8 cellular contexts compared by ENCODE assay signal in the genomic region with DNA sequence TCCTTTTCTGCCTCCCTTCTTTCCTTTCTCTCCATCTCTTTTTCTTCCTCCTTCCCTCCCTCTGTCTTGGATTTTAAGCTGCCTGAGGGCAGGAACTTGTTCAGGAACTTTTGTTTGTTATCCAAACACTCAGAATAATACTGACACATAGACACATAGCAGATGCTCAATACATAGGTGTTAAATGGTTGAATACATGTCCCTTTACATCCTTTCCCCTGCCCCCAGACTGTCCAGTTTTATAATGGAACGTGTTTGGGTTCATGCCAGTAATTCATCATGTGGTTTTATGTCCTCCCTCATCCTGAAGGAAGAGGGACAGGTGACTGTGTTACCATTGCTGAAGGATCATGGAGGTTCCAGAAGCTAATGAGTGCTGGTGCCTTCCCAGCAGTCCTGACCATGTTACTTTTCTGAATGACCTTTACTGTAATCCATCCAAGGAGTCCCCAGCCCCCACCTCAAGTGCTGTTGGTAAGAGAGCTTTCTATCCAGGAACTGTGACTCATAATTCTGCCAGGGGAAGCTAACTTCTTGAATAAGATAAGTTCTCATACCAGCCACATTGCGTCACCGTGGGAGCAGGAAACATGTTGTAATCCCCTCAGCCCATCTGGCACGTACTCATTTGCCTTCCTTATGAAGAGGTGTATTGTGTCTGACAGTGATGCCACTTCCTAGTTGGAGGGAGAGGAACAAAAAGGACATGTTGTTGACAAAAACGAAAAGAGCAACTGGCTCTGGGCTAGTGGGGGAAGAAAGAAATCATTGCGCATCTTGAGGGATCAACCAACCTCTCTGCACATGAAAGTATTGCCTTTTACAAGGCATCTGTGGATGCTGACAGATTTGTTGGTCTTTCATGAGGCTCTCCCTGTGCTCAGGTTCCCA. TPM values are rescaled to one million over a fixed set of nuclear protein-coding genes. Genes with fewer than 3 reads are reported as not detected.
DNase-seq lines count a peak whose midpoint lies in the region; ATAC-seq and TF ChIP-seq lines count a peak whose summit lies in the region.

No MANE protein-coding gene starts in this region.

- peak overlapping the region; percentile 41 for H3K4me3 Mint-ChIP-seq in activated CD4-positive, alpha-beta T cell treated with anti-CD3 and anti-CD28 coated beads, Interleukin-2, amount 10 ng/mL, durations not matched to agents 24 days and 14 days
- H3K4me3 Mint-ChIP-seq in naive thymus-derived CD4-positive, alpha-beta T cell: peak overlapping the region in 1 of 10 donors; percentile 65

- TF ChIP-seq POLR2A in esophagus muscularis mucosa (IDR thresholded peaks at IDR 0.05; ENCODE audit: low read depth): no peak
- TF ChIP-seq POLR2A in GM18505 (IDR thresholded peaks at IDR 0.05; ENCODE audit: borderline replicate concordance, extremely low read depth, insufficient read depth, insufficient read length): no peak

- no peaks in the 10 kb centered on the region for H3K27me3 ChIP-seq in Loucy (ENCODE audit: insufficient read depth, low read length, poor library complexity, severe bottlenecking)
- H3K27me3 ChIP-seq in esophagus muscularis mucosa: no peaks in the 10 kb centered on the region
- H3K27me3 ChIP-seq in naive thymus-derived CD4-positive, alpha-beta T cell (ENCODE audit: control insufficient read depth in 2 of 2, insufficient read depth in 2 of 2, low read length in 2 of 2): no peaks in the 10 kb centered on the region
- no peaks in the 10 kb centered on the region for H3K27me3 ChIP-seq in thymus (ENCODE audit: control insufficient read depth, insufficient read depth)

- no peak overlapping the region for H3K9ac ChIP-seq in Loucy (ENCODE audit: low read depth, low read length, poor library complexity, severe bottlenecking)

- TF ChIP-seq CTCF in Loucy (conservative IDR thresholded peaks at IDR 0.05; ENCODE audit: low read length): no peak
- no peak for TF ChIP-seq CTCF in esophagus muscularis mucosa (IDR thresholded peaks at IDR 0.05)

- H3K27me3 Mint-ChIP-seq in activated CD4-positive, alpha-beta T cell treated with anti-CD3 and anti-CD28 coated beads, Interleukin-2, amount 10 ng/mL, durations not matched to agents 24 days and 14 days: no peaks in the 10 kb centered on the region
- no peaks in the 10 kb centered on the region for H3K27me3 Mint-ChIP-seq in naive thymus-derived CD4-positive, alpha-beta T cell

- H3K4me2 ChIP-seq in Loucy (ENCODE audit: low read depth, low read length, poor library complexity, severe bottlenecking): peak overlapping the region; percentile 49

- no peaks in the 10 kb centered on the region for H3F3A ChIP-seq in Loucy (ENCODE audit: low read depth)

- H2AFZ ChIP-seq in Loucy (ENCODE audit: low read length): peak overlapping the region; percentile 69

- TF ChIP-seq EP300 in esophagus muscularis mucosa (IDR thresholded peaks at IDR 0.05): no peak

- H3K4me1 ChIP-seq in Loucy (ENCODE audit: insufficient read depth, low read length, poor library complexity, severe bottlenecking) (peaks cover 6% of the 10 kb centered on the region), esophagus muscularis mucosa (peaks cover 0 to 6% (median 0%) of the 10 kb centered on the region in 4 donors), thymus (ENCODE audit: control insufficient read depth, insufficient read depth, low read length) (no peaks in the 10 kb centered on the region)
- no peaks in the 10 kb centered on the region for H3K4me1 ChIP-seq in naive thymus-derived CD4-positive, alpha-beta T cell (ENCODE audit: control insufficient read depth in 2 of 2, insufficient read depth in 2 of 2, low read length in 2 of 2)

- H3K9me3 ChIP-seq in Loucy (ENCODE audit: insufficient read depth, low read depth, low read length) (no peaks in the 10 kb centered on the region), esophagus muscularis mucosa (no peaks in the 10 kb centered on the region), thymus (ENCODE audit: control insufficient read depth) (no peaks in the 10 kb centered on the region)
- no peaks in the 10 kb centered on the region for H3K9me3 ChIP-seq in naive thymus-derived CD4-positive, alpha-beta T cell (ENCODE audit: control insufficient read depth in 2 of 3, low read length in 3 of 3)

- peak; percentile 89 for ATAC-seq in naive thymus-derived CD4-positive, alpha-beta T cell
- ATAC-seq in GM18505 (IDR thresholded peaks at IDR 0.05; ENCODE audit: unreplicated experiment) (no peak), HG03565 (IDR thresholded peaks at IDR 0.05; ENCODE audit: unreplicated experiment) (no peak)

- H3K36me3 ChIP-seq in Loucy (ENCODE audit: insufficient read depth, low read length) (no peaks in the 10 kb centered on the region), esophagus muscularis mucosa (no peaks in the 10 kb centered on the region), thymus (ENCODE audit: control insufficient read depth, insufficient read depth) (no peaks in the 10 kb centered on the region)
- H3K36me3 ChIP-seq in naive thymus-derived CD4-positive, alpha-beta T cell (ENCODE audit: control insufficient read depth in 2 of 3, insufficient read depth in 3 of 3, low read length in 3 of 3): no peaks in the 10 kb centered on the region

- WGBS in esophagus muscularis mucosa: 62% methylated on average over 6 of the region's 6 CpGs
- 48% methylated on average over 6 of the region's 6 CpGs for WGBS in thymus

- H3K9me2 ChIP-seq in Loucy (replicated peaks; ENCODE audit: low read depth, low read length): no peaks in the 10 kb centered on the region

- CTCF ChIA-PET in naive thymus-derived CD4-positive, alpha-beta T cell (lab: Charles Lee): no interaction called here

- peaks cover 69% of the 10 kb centered on the region for H3K4me1 Mint-ChIP-seq in activated CD4-positive, alpha-beta T cell treated with anti-CD3 and anti-CD28 coated beads, Interleukin-2, amount 10 ng/mL, durations not matched to agents 24 days and 14 days
- H3K4me1 Mint-ChIP-seq in naive thymus-derived CD4-positive, alpha-beta T cell: peaks cover 0 to 58% (median 0%) of the 10 kb centered on the region in 7 donors

- H3K9me3 Mint-ChIP-seq in activated CD4-positive, alpha-beta T cell treated with anti-CD3 and anti-CD28 coated beads, Interleukin-2, amount 10 ng/mL, durations not matched to agents 24 days and 14 days: peaks cover 13% of the 10 kb centered on the region
- H3K9me3 Mint-ChIP-seq in naive thymus-derived CD4-positive, alpha-beta T cell: peaks cover 0 to 6% (median 0%) of the 10 kb centered on the region in 11 donors

- peaks cover 47% of the 10 kb centered on the region for H3K36me3 Mint-ChIP-seq in activated CD4-positive, alpha-beta T cell treated with anti-CD3 and anti-CD28 coated beads, Interleukin-2, amount 10 ng/mL, durations not matched to agents 24 days and 14 days (ENCODE audit: low read depth)
- H3K36me3 Mint-ChIP-seq in naive thymus-derived CD4-positive, alpha-beta T cell: peaks cover 10 to 70% (median 37%) of the 10 kb centered on the region in 5 donors

- H4K20me1 ChIP-seq in Loucy (ENCODE audit: insufficient read depth, low read length, poor library complexity, severe bottlenecking): no peaks in the 10 kb centered on the region

- POLR2A ChIA-PET in naive thymus-derived CD4-positive, alpha-beta T cell (lab: Charles Lee): no interaction called here

- peak overlapping the region; percentile 22 for H3K4me3 ChIP-seq in Loucy (ENCODE audit: low read length, poor library complexity, severe bottlenecking)
- H3K4me3 ChIP-seq in esophagus muscularis mucosa: no peak overlapping the region
- no peak overlapping the region for H3K4me3 ChIP-seq in naive thymus-derived CD4-positive, alpha-beta T cell (ENCODE audit: low read length)
- H3K4me3 ChIP-seq in thymus (ENCODE audit: low read length): no peak overlapping the region

- no peaks in the 10 kb centered on the region for H3K79me2 ChIP-seq in Loucy (ENCODE audit: insufficient read depth, low read length)

- intact Hi-C loops in activated CD4-positive, alpha-beta T cell treated with anti-CD3 and anti-CD28 coated beads, Interleukin-2, amount 10 ng/mL, durations not matched to agents 24 days and 14 days (cut with micrococcal nuclease): loop anchor here (1.0 to 5.0 kb wide), 5 partner anchors 11 to 131 kb away; no protein-coding TSS in a partner anchor
- intact Hi-C loops in esophagus muscularis mucosa (cut with DNase I): no loop called here
- intact Hi-C loops in naive thymus-derived CD4-positive, alpha-beta T cell (cut with micrococcal nuclease): loop anchor here in 1 of 2 donors (1.0 kb wide), 3 partner anchors 20 to 52 kb away; partner anchors contain the start of gene IL1RAP

- peak overlapping the region; percentile 94 for H3K27ac Mint-ChIP-seq in activated CD4-positive, alpha-beta T cell treated with anti-CD3 and anti-CD28 coated beads, Interleukin-2, amount 10 ng/mL, durations not matched to agents 24 days and 14 days
- H3K27ac Mint-ChIP-seq in naive thymus-derived CD4-positive, alpha-beta T cell: peak overlapping the region in 1 of 9 donors; percentile 78

- DNase-seq in EH (ENCODE audit: low read depth) (peak; percentile 100), esophagus muscularis mucosa (ENCODE audit: extremely low spot score) (peak; percentile 93)
- peak; percentile 90 for DNase-seq in activated CD4-positive, alpha-beta T cell treated with anti-CD3 and anti-CD28 coated beads, Interleukin-2, amount 10 ng/mL, durations not matched to agents 24 days and 14 days
- peak in 2 of 9 donors; percentile 9 to 73 for DNase-seq in naive thymus-derived CD4-positive, alpha-beta T cell

- H3K27ac ChIP-seq in esophagus muscularis mucosa (replicated peaks in 1 of 4) (peak overlapping the region in 2 of 4 donors; percentile 4 to 37), thymus (ENCODE audit: low read depth) (peak overlapping the region; percentile 42)
- no peak overlapping the region for H3K27ac ChIP-seq in naive thymus-derived CD4-positive, alpha-beta T cell (ENCODE audit: low read depth, low read length)

RNA-seq across cellular contexts. Expression of gene IL1RAP, which starts 52.4 kb away (rescaled TPM):
- total RNA-seq in activated CD4-positive, alpha-beta T cell treated with anti-CD3 and anti-CD28 coated beads, Interleukin-2, amount 10 ng/mL, durations not matched to agents 24 days and 14 days: 24.8 and 27.8 TPM in 2 replicates
- 10 to 100 TPM in 1 of 4 donors, 1 to 10 TPM in 3; 4.5 to 13.9 (median 5.2) TPM for total RNA-seq in esophagus muscularis mucosa
- 10 to 100 TPM; 12.0 to 29.0 (median 14.8) TPM for total RNA-seq in naive thymus-derived CD4-positive, alpha-beta T cell
- polyA plus RNA-seq in naive thymus-derived CD4-positive, alpha-beta T cell: 1 to 10 TPM; 5.9 to 6.6 TPM
- 5.7 TPM for polyA plus RNA-seq in thymus
